ENCODE assay signal across 8 cellular contexts in the genomic region with DNA sequence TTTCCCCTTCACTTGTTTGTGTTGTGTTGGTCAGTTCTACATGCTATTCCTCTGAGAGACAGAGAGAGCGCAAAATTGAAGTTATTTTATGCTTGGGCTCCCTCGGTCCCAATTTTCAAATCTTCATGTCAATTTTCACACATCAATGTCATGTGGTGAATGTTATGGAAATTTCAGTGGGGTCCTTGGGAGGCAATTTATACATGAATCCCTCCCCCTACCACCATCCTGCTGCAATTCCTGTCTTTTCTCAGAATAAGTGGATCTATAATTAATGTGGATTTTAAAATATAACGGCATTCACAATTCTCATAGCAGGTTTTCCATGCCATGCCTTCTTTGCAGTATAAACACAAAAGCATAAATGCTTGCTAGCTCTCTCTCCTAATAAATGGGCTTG.
"Had no signal": no experiment of that assay in that cellular context is flagged by ENCODE, and none has a peak within 500 bp of the region (broad histone marks: within the 10 kb centered on the region; RNA-seq: fewer than 3 reads in every experiment).

No MANE protein-coding gene starts in this region.

- DNase-seq: GDM1, GF-D8 had no signal

- ATAC-seq: GM12878 had no signal

- H3K4me3 ChIP-seq: GM12878 had no signal

- FAIRE-seq: G401.6, GM12878, GM12891, GM12892, GM18507, GM19239 had no signal
